Comparison of ENCODE assay signal across 28 cellular contexts in genomic region chr9:11142965-11143738, GRCh38.
"Had no signal": no experiment of that assay in that cellular context is flagged by ENCODE, and none has a peak within 500 bp of the region (broad histone marks: within the 10 kb centered on the region; RNA-seq: fewer than 3 reads in every experiment).

No MANE protein-coding gene starts in this region.

- DNase-seq: activated CD4-positive, alpha-beta memory T cell treated with anti-CD3 and anti-CD28 coated beads, Interleukin-2, amount 10 ng/mL, durations not matched to agents 7 days and 5 days; activated CD4-positive, alpha-beta T cell treated with anti-CD3 and anti-CD28 coated beads for 36 hours; activated CD4-positive, alpha-beta T cell treated with anti-CD3 and anti-CD28 coated beads, Interleukin-2, amount 10 ng/mL, durations not matched to agents 24 days and 14 days; activated CD4-positive, CD25-positive, alpha-beta regulatory T cell; activated CD4-positive, CD25-positive, alpha-beta regulatory T cell treated with anti-CD3 and anti-CD28 coated beads, Interleukin-2, amount 50 U/mL, for 72 hours; activated CD8-positive, alpha-beta memory T cell treated with anti-CD3 and anti-CD28 coated beads, Interleukin-2, amount 50 U/mL, for 48 hours; activated gamma-delta T cell; activated naive CD4-positive, alpha-beta T cell; activated naive CD4-positive, alpha-beta T cell treated with anti-CD3 and anti-CD28 coated beads, Interleukin-2, amount 10 ng/mL, durations not matched to agents 7 days and 5 days; activated naive CD8-positive, alpha-beta T cell treated with anti-CD3 and anti-CD28 coated beads, Interleukin-2, amount 10 ng/mL, durations not matched to agents 7 days and 5 days; activated T-cell treated with anti-CD3 and anti-CD28 coated beads for 4 hours; activated T-cell treated with anti-CD3 and anti-CD28 coated beads, Interleukin-2, amount 50 U/mL, for 24 hours; activated T-cell treated with anti-CD3 and anti-CD28 coated beads, Interleukin-2, amount 50 U/mL, for 72 hours; cortex of kidney; dermis blood vessel endothelial cell; effector CD4-positive, alpha-beta T cell; effector memory CD8-positive, alpha-beta T cell; erythroblast; foreskin keratinocyte; gastrocnemius medialis; heart right ventricle; T-helper 2 cell had no signal

- H3K4me1 ChIP-seq: ascending aorta, breast epithelium, esophagus muscularis mucosa, foreskin keratinocyte, gastrocnemius medialis, heart right ventricle had no signal

- H3K36me3 ChIP-seq: ascending aorta, breast epithelium, esophagus muscularis mucosa, gastrocnemius medialis, heart right ventricle had no signal

- H3K27me3 ChIP-seq: ascending aorta, breast epithelium, esophagus muscularis mucosa, foreskin keratinocyte, gastrocnemius medialis, heart right ventricle, hepatocyte had no signal

- ATAC-seq: activated CD4-positive, alpha-beta T cell treated with anti-CD3 and anti-CD28 coated beads for 36 hours; activated naive CD4-positive, alpha-beta T cell treated with anti-CD3 and anti-CD28 coated beads, Interleukin-2, amount 50 U/mL, for 72 hours; activated T-cell treated with anti-CD3 and anti-CD28 coated beads, Interleukin-2, amount 50 U/mL, for 72 hours; effector memory CD8-positive, alpha-beta T cell; foreskin keratinocyte; gastrocnemius medialis; heart right ventricle had no signal

- H3K4me3 ChIP-seq: ascending aorta, breast epithelium, esophagus muscularis mucosa, gastrocnemius medialis, heart right ventricle, hepatocyte had no signal

- H3K27ac ChIP-seq: ascending aorta, breast epithelium, esophagus muscularis mucosa, foreskin keratinocyte, gastrocnemius medialis, heart right ventricle, hepatocyte had no signal

- H3K9me3 ChIP-seq: ascending aorta, breast epithelium, esophagus muscularis mucosa, gastrocnemius medialis, heart right ventricle had no signal

- FAIRE-seq: colon had no signal
